In genomic region chr9:126325779-126326178, GRCh38 we compare ENCODE assay signal across 10 cellular contexts. TPM values are rescaled to one million over a fixed set of nuclear protein-coding genes. Genes with fewer than 3 reads are reported as not detected.
DNase-seq lines count a peak whose midpoint lies in the region; ATAC-seq, FAIRE-seq and TF ChIP-seq lines count a peak whose summit lies in the region.
"Had no signal": no experiment of that assay in that cellular context is flagged by ENCODE, and none has a peak within 500 bp of the region (broad histone marks: within the 10 kb centered on the region; RNA-seq: fewer than 3 reads in every experiment).

No MANE protein-coding gene starts in this region.

- H3K9me3 ChIP-seq in T-helper 17 cell (ENCODE audit: control insufficient read depth, low read length, poor library complexity, severe bottlenecking) = no peaks in the 10 kb centered on the region
- no peaks in the 10 kb centered on the region for H3K9me3 ChIP-seq in hepatocyte (ENCODE audit: low read depth)
- H3K9me3 ChIP-seq in small intestine (ENCODE audit: control insufficient read depth, low read depth) = no peaks in the 10 kb centered on the region

- H3K36me3 Mint-ChIP-seq in T-helper 17 cell (ENCODE audit: low read depth) = no peaks in the 10 kb centered on the region

- peak overlapping the region; percentile 82 for H3K27ac Mint-ChIP-seq in T-helper 17 cell

- H3K36me3 ChIP-seq in H7 (replicated peaks; ENCODE audit: control insufficient read depth, insufficient read depth, low read length) = no peaks in the 10 kb centered on the region
- no peaks in the 10 kb centered on the region for H3K36me3 ChIP-seq in hepatocyte (replicated peaks; ENCODE audit: insufficient read depth, low read depth)
- H3K36me3 ChIP-seq in small intestine (ENCODE audit: control insufficient read depth in 2 of 2, insufficient read depth in 2 of 2, low read length in 2 of 2) = no peaks in the 10 kb centered on the region

- peaks cover 33% of the 10 kb centered on the region for H3K4me1 Mint-ChIP-seq in T-helper 17 cell

- H3K4me3 ChIP-seq in H7 (ENCODE audit: insufficient read depth, low read depth, low read length) (no peak overlapping the region; the same call in 1 of the 2 replicates), hepatocyte (peak overlapping the region; percentile 79), small intestine (ENCODE audit: low read depth in 1 of 2, low read length in 2 of 2) (no peak overlapping the region)

- H3K9me2 ChIP-seq in hepatocyte (replicated peaks; ENCODE audit: insufficient read depth) = no peaks in the 10 kb centered on the region

- WGBS in hepatocyte (ENCODE audit: low lambda C conversion rate, missing lambda C conversion rate) = 92% methylated on average over 5 of the region's 5 CpGs
- 91 to 97% (median 93%) methylated on average over 5 of the region's 5 CpGs for WGBS in small intestine, 3 donors

- no peaks in the 10 kb centered on the region for H4K20me1 ChIP-seq in hepatocyte (ENCODE audit: insufficient read depth, poor library complexity, severe bottlenecking)

- FAIRE-seq in small intestine (lab: Jason Lieb, UNC) = no peak

- ATAC-seq in T-helper 17 cell (no peak), HG03378 (IDR thresholded peaks at IDR 0.05; ENCODE audit: unreplicated experiment) (no peak), GM21526 (IDR thresholded peaks at IDR 0.05; ENCODE audit: low FRiP score, unreplicated experiment) (no peak)

- H3K4me2 ChIP-seq in hepatocyte = peak overlapping the region; percentile 97

- TF ChIP-seq CTCF in hepatocyte (IDR thresholded peaks at IDR 0.05; ENCODE audit: poor library complexity) = no peak

- H3K79me2 ChIP-seq in hepatocyte = peaks cover 32% of the 10 kb centered on the region

- peak; percentile 59 for DNase-seq in H7
- DNase-seq in T-helper 17 cell = no peak
- no peak for DNase-seq in hepatocyte (ENCODE audit: low spot score)
- DNase-seq in small intestine = no peak
- DNase-seq in stimulated activated naive CD4-positive, alpha-beta T cell treated with Interleukin-2 at 50 U/mL for 16 hours (lab: John Stamatoyannopoulos, UW) = no peak
- no peak for DNase-seq in DMS79 (lab: John Stamatoyannopoulos, UW)
- DNase-seq: stimulated activated CD4-positive, alpha-beta T cell treated with anti-CD3 and anti-CD28 coated beads, Interleukin-4, amount 100 ng/mL, for 1 hour had no signal

- H3K27me3 Mint-ChIP-seq in T-helper 17 cell = no peaks in the 10 kb centered on the region

- peak overlapping the region; percentile 98 for H2AFZ ChIP-seq in hepatocyte

- peak overlapping the region; percentile 90 for H3K4me3 Mint-ChIP-seq in T-helper 17 cell

- peaks cover 11% of the 10 kb centered on the region for H3K4me1 ChIP-seq in hepatocyte (ENCODE audit: insufficient read depth)
- no peaks in the 10 kb centered on the region for H3K4me1 ChIP-seq in small intestine (ENCODE audit: control insufficient read depth in 2 of 2, insufficient read depth in 1 of 2, low read depth in 1 of 2, low read length in 1 of 2)

- H3K27ac ChIP-seq in hepatocyte (peak overlapping the region; percentile 92), small intestine (ENCODE audit: low read depth in 1 of 2, low read length in 1 of 2) (peak overlapping the region; percentile 73)
- H3K27ac ChIP-seq: epithelial cell of prostate had no signal

- peaks cover 8% of the 10 kb centered on the region for H3K27me3 ChIP-seq in H7 (ENCODE audit: control insufficient read depth, insufficient read depth, low read length)
- H3K27me3 ChIP-seq in hepatocyte = no peaks in the 10 kb centered on the region
- no peaks in the 10 kb centered on the region for H3K27me3 ChIP-seq in small intestine (ENCODE audit: control insufficient read depth in 2 of 2, insufficient read depth in 2 of 2, low read length in 2 of 2)

RNA-seq across cellular contexts. Expression of gene MVB12B, which starts 0.8 kb away (rescaled TPM):
- total RNA-seq in H7 (2014; rRNA removed; shearing (Covaris generic)) = 6.1 and 7.2 TPM in 2 replicates
- total RNA-seq in T-helper 17 cell = 10 to 100 TPM; 10.4 to 13.9 TPM
- 10.8 and 12.1 TPM in 2 replicates for total RNA-seq in hepatocyte
- 11.2 and 11.8 TPM in 2 replicates for polyA plus RNA-seq in hepatocyte
- 1 to 10 TPM; 1.6 to 4.3 (median 4.1) TPM for polyA plus RNA-seq in small intestine
